8 cellular contexts compared by ENCODE assay signal in genomic region chr2:189673661-189674373, GRCh38. TPM values are rescaled to one million over a fixed set of nuclear protein-coding genes. Genes with fewer than 3 reads are reported as not detected.
DNase-seq lines count a peak whose midpoint lies in the region; ATAC-seq, FAIRE-seq and TF ChIP-seq lines count a peak whose summit lies in the region.

No MANE protein-coding gene starts in this region.

- no peak for TF ChIP-seq CTCF in BJ (IDR thresholded peaks at IDR 0.05; ENCODE audit: insufficient read depth, low read depth, low read length)
- no peak for TF ChIP-seq CTCF in GM12878 (IDR thresholded peaks at IDR 0.05 in 2 of 3, conservative IDR thresholded peaks at IDR 0.05 in 1 of 3; ENCODE audit: control insufficient read depth in 2 of 3, extremely low read depth in 1 of 3, insufficient read depth in 1 of 3, low read depth in 3 of 3, low read length in 3 of 3)
- TF ChIP-seq CTCF in left lung (IDR thresholded peaks at IDR 0.05): no peak
- TF ChIP-seq CTCF in transverse colon (IDR thresholded peaks at IDR 0.05): no peak

- peak overlapping the region; percentile 58 for H3K4me2 ChIP-seq in GM12878 (ENCODE audit: control insufficient read depth, insufficient read depth)

- no peaks in the 10 kb centered on the region for H3K27me3 ChIP-seq in BJ (ENCODE audit: control insufficient read depth, insufficient read depth, low read length)
- H3K27me3 ChIP-seq in GM12878 (replicated peaks in 1 of 2; ENCODE audit: control insufficient read depth in 2 of 2, insufficient read depth in 2 of 2, low read length in 1 of 2): no peaks in the 10 kb centered on the region
- H3K27me3 ChIP-seq in left lung: no peaks in the 10 kb centered on the region
- no peaks in the 10 kb centered on the region for H3K27me3 ChIP-seq in transverse colon

- TF ChIP-seq EP300 in GM12878 (IDR thresholded peaks at IDR 0.05; ENCODE audit: borderline replicate concordance in 1 of 2, control insufficient read depth in 1 of 2, low read depth in 2 of 2, low read length in 2 of 2) (no peak), transverse colon (IDR thresholded peaks at IDR 0.05; ENCODE audit: low read depth) (no peak)

- SMC1A ChIA-PET in GM12878 (lab: Charles Lee; ENCODE audit: uncharacterized antibody, unreplicated experiment): interaction anchor here (0.7 to 8.9 kb wide), 10 partner anchors 11 to 87 kb away, joined by 3 to 71 read pairs (median 5); partner anchors contain the start of gene ASNSD1

- H3K9me3 ChIP-seq in GM12878 (replicated peaks; ENCODE audit: control insufficient read depth, insufficient read depth, low read length) (peaks cover 4% of the 10 kb centered on the region), left lung (peaks cover 0 to 5% of the 10 kb centered on the region in 2 donors), transverse colon (no peaks in the 10 kb centered on the region)

- POLR2A ChIA-PET in BJ (lab: Charles Lee) (no interaction called here), GM12878 (lab: Charles Lee) (interaction anchor here (0.8 to 2.5 kb wide), 4 partner anchors 9 to 92 kb away, joined by 3 to 11 read pairs (median 8); partner anchors contain the start of gene ASNSD1)

- H4K20me1 ChIP-seq in GM12878 (ENCODE audit: control insufficient read depth, insufficient read depth): no peaks in the 10 kb centered on the region

- intact Hi-C loops in GM12878 (cut with micrococcal nuclease; ENCODE audit: unreplicated experiment): loop anchor here (1.0 to 2.0 kb wide), 2 partner anchors 13 to 25 kb away; partner anchors contain the start of gene ASNSD1
- intact Hi-C loops in left lung (cut with DNase I): no loop called here
- intact Hi-C loops in transverse colon (cut with DNase I; ENCODE audit: low total_unique reads): no loop called here

- TF ChIP-seq POLR2A in GM12878 (IDR thresholded peaks at IDR 0.05; ENCODE audit: low read depth, low read length) (no peak), transverse colon (IDR thresholded peaks at IDR 0.05) (no peak)

- H3K27ac ChIP-seq in GM12878 (ENCODE audit: control insufficient read depth, insufficient read depth) (peak overlapping the region; percentile 29; the same call in 1 of the 2 replicates), left lung (peak overlapping the region; percentile 93 to 97), transverse colon (peak overlapping the region; percentile 93 to 98 (median 94))

- H3K36me3 ChIP-seq in BJ (ENCODE audit: control insufficient read depth, insufficient read depth, low read length) (no peaks in the 10 kb centered on the region), GM12878 (ENCODE audit: control insufficient read depth in 2 of 2, insufficient read depth in 2 of 2, low read length in 1 of 2) (peaks cover 1 to 6% of the 10 kb centered on the region in 2 experiments; a peak in 3 of 4 replicates), left lung (peaks cover 0 to 31% of the 10 kb centered on the region in 2 donors), transverse colon (peaks cover 0 to 7% (median 2%) of the 10 kb centered on the region in 4 donors)

- H3K4me1 ChIP-seq in GM12878 (ENCODE audit: control insufficient read depth, insufficient read depth, low read length) (peaks cover 3% of the 10 kb centered on the region; the same call in 1 of the 2 replicates), left lung (peaks cover 0 to 15% of the 10 kb centered on the region in 2 donors), transverse colon (peaks cover 8 to 22% (median 12%) of the 10 kb centered on the region in 4 donors)

- ATAC-seq in HG03139 (IDR thresholded peaks at IDR 0.05; ENCODE audit: unreplicated experiment) (peak; percentile 16), GM12878 (no peak), left lung (no peak)

- peak overlapping the region; percentile 52 for H3K4me3 ChIP-seq in BJ (ENCODE audit: low read depth, low read length)
- H3K4me3 ChIP-seq in GM12878: peak overlapping the region; percentile 76; the same call in 1 of the 2 replicates
- H3K4me3 ChIP-seq in left lung: peak overlapping the region; percentile 47 to 50
- H3K4me3 ChIP-seq in transverse colon: peak overlapping the region in 3 of 4 donors; percentile 47 to 82 (median 49)

- in situ Hi-C loops in GM12878 (cut with MboI): loop anchor here (5.0 kb wide), 1 partner anchor 393 kb away; no protein-coding TSS in a partner anchor
- in situ Hi-C loops in transverse colon (cut with MboI; ENCODE audit: low pct_ligation_motif_present in 1 of 4, low pct_unique_long_range_greater_than_20kb in 1 of 4, low sequenced_read_pairs in 3 of 4): loop anchor here in 2 of 4 donors (25.0 kb wide), 2 partner anchors 113 to 388 kb away; partner anchors contain the start of genes MSTN (in 1 of the 2), ORMDL1 (in 1 of the 2) and PMS1 (in 1 of the 2)

- peak overlapping the region; percentile 80; the same call in 1 of the 2 replicates for H3K9ac ChIP-seq in GM12878 (ENCODE audit: control insufficient read depth, insufficient read depth, low read length)

- RAD21 ChIA-PET in GM12878 (lab: Charles Lee; ENCODE audit: unreplicated experiment): interaction anchor here (0.9 to 2.2 kb wide), 7 partner anchors 9 to 89 kb away, joined by 3 to 10 read pairs (median 4); partner anchors contain the start of gene OSGEPL1

- H3K79me2 ChIP-seq in GM12878 (ENCODE audit: control insufficient read depth, insufficient read depth, low read length): no peaks in the 10 kb centered on the region

- DNase-seq in BJ (ENCODE audit: low read depth) (no peak), GM12878 (ENCODE audit: low read depth, low spot score) (no peak), left lung (peak in 1 of 2 donors; percentile 28), transverse colon (no peak), anterior cingulate cortex (lab: John Stamatoyannopoulos, UW) (no peak), AG20443 (ENCODE audit: low spot score) (no peak), NCI-H526 treated with DMSO at 0.1 percent for 48 hours (lab: John Stamatoyannopoulos, UW) (no peak)

- FAIRE-seq in GM12878 (lab: Jason Lieb, UNC): peak; percentile 62

- WGBS in GM12878 (ENCODE audit: insufficient coverage, insufficient replicate concordance, low lambda C conversion rate, missing lambda C conversion rate): 42% methylated on average over 12 of the region's 12 CpGs
- 40 to 70% methylated on average over 4 to 12 of the region's 12 CpGs for WGBS in transverse colon (ENCODE audit: low coverage in 1 of 2), 2 donors

- BruUV-seq in GM12878 (replicated peaks; lab: Mats Ljungman, UMichigan): no TSS peak

- CTCF ChIA-PET in BJ (lab: Yijun Ruan, JAX): interaction anchor here (0.6 to 7.9 kb wide), 11 partner anchors 10 to 647 kb away, joined by 3 to 76 read pairs (median 5); partner anchors contain the start of genes ASNSD1 and OSGEPL1
- CTCF ChIA-PET in GM12878 (lab: Yijun Ruan, JAX): interaction anchor here (0.6 to 11.5 kb wide), 17 partner anchors 10 to 415 kb away, joined by 3 to 163 read pairs (median 3); partner anchors contain the start of genes ASNSD1 and OSGEPL1

- no peak for TF ChIP-seq RAD21 in GM12878 (IDR thresholded peaks at IDR 0.05; ENCODE audit: insufficient read depth, low read depth, low read length)

- H2AFZ ChIP-seq in GM12878 (ENCODE audit: control insufficient read depth, low read depth, low read length): peak overlapping the region; percentile 93

TF ChIP-seq in GM12878, 131 proteins besides CTCF, POLR2A, EP300 and RAD21 (continues in another document):
- TF ChIP-seq IRF4 (IDR thresholded peaks at IDR 0.05; ENCODE audit: low read depth, low read length) (no peak), ESRRA (IDR thresholded peaks at IDR 0.05; ENCODE audit: low read length) (0 out of 2 replicates have a peak, but pooled peaks have one; percentile 13), TAF1 (IDR thresholded peaks at IDR 0.05; ENCODE audit: borderline replicate concordance, low read depth, low read length) (no peak)

RNA-seq across cellular contexts. Expression of gene ANKAR, which starts 0.7 kb away (rescaled TPM):
- polyA plus RNA-seq in BJ (2011; rRNA removed) (1.9 and 2.4 TPM in 2 replicates), GM12878 (2011; rRNA removed) (1.7 and 2.4 TPM in 2 replicates), GM12878 (2014; fragmentation: Illumina TruSeq; extraction: Trizol) (2.4 and 2.5 TPM in 2 replicates), GM12878 (2014; fragmentation: Nextera tagmentation; extraction: Ambion mirVana) (1 to 10 TPM; 1.3 to 2.9 TPM), GM12878 (2014; rRNA removed) (2.9 and 3.0 TPM in 2 replicates), GM12878 (2016; fragmentation: Nextera tagmentation; extraction: Ambion mirVana) (1 to 10 TPM; 1.9 to 3.3 TPM)
- 2.5 and 3.1 TPM in 2 replicates for polyA minus RNA-seq in BJ (2011; rRNA and poly(A)+ RNA removed)
- total RNA-seq in GM12878 (2013; cell fraction: nucleolus; rRNA removed): 19.2 and 21.8 TPM in 2 replicates
- total RNA-seq in GM12878 (2014; rRNA removed) (3.9 and 4.1 TPM in 2 replicates), GM12878 (2014; rRNA removed; fragmentation: Illumina TruSeq; extraction: Trizol) (4.2 and 5.2 TPM in 2 replicates), GM12878 (2021) (1.7 and 2.0 TPM in 2 replicates), left lung (1 to 10 TPM; 6.9 to 7.2 TPM), transverse colon (10 to 100 TPM in 3 of 4 donors, 1 to 10 TPM in 1; 6.0 to 25.7 (median 16.3) TPM)
- polyA plus RNA-seq in GM12878 (2011; ENCODE audit: low read depth): 0.87 TPM
- polyA plus RNA-seq in GM12878 (2011; cell fraction: cytosol; rRNA removed): 0.33 and 0.67 TPM in 2 replicates
- polyA plus RNA-seq in GM12878 (2011; cell fraction: nucleus; rRNA removed): 1.4 and 1.5 TPM in 2 replicates
- 1.5 and 1.7 TPM in 2 replicates for polyA plus RNA-seq in GM12878 (2012)
- 2.3 and 2.5 TPM in 2 replicates for polyA minus RNA-seq in GM12878 (2011; rRNA and poly(A)+ RNA removed)
- polyA minus RNA-seq in GM12878 (2011; cell fraction: cytosol; rRNA and poly(A)+ RNA removed): 0.40 and 1.4 TPM in 2 replicates
- 2.9 and 5.5 TPM in 2 replicates for polyA minus RNA-seq in GM12878 (2011; cell fraction: nucleus; rRNA and poly(A)+ RNA removed)

RNA-seq across cellular contexts. Expression of gene ASNSD1, which starts 12.6 kb away (rescaled TPM):
- polyA plus RNA-seq in BJ (2011; rRNA removed) (24.1 and 49.6 TPM in 2 replicates), GM12878 (2011; rRNA removed) (39.1 and 63.6 TPM in 2 replicates), GM12878 (2014; fragmentation: Illumina TruSeq; extraction: Trizol) (89.8 and 119 TPM in 2 replicates), GM12878 (2014; fragmentation: Nextera tagmentation; extraction: Ambion mirVana) (10 to 100 TPM; 70.1 to 74.1 TPM), GM12878 (2014; rRNA removed) (37.6 and 42.6 TPM in 2 replicates), GM12878 (2016; fragmentation: Nextera tagmentation; extraction: Ambion mirVana) (10 to 100 TPM; 77.4 to 82.1 TPM)
- polyA minus RNA-seq in BJ (2011; rRNA and poly(A)+ RNA removed): 8.4 and 9.9 TPM in 2 replicates
- 26.2 and 27.2 TPM in 2 replicates for total RNA-seq in GM12878 (2013; cell fraction: nucleolus; rRNA removed)
- total RNA-seq in GM12878 (2014; rRNA removed) (48.0 and 58.4 TPM in 2 replicates), GM12878 (2014; rRNA removed; fragmentation: Illumina TruSeq; extraction: Trizol) (71.5 and 79.3 TPM in 2 replicates), GM12878 (2021) (39.5 and 43.2 TPM in 2 replicates), left lung (10 to 100 TPM; 34.1 to 37.0 TPM), transverse colon (10 to 100 TPM; 11.3 to 35.2 (median 20.2) TPM)
- 42.4 TPM for polyA plus RNA-seq in GM12878 (2011; ENCODE audit: low read depth)
- polyA plus RNA-seq in GM12878 (2011; cell fraction: cytosol; rRNA removed): 12.1 and 12.3 TPM in 2 replicates
- polyA plus RNA-seq in GM12878 (2011; cell fraction: nucleus; rRNA removed): 16.0 and 17.7 TPM in 2 replicates
- polyA plus RNA-seq in GM12878 (2012): 32.1 and 32.6 TPM in 2 replicates
- polyA minus RNA-seq in GM12878 (2011; rRNA and poly(A)+ RNA removed): 24.7 and 31.5 TPM in 2 replicates
- 21.3 and 31.0 TPM in 2 replicates for polyA minus RNA-seq in GM12878 (2011; cell fraction: cytosol; rRNA and poly(A)+ RNA removed)
- polyA minus RNA-seq in GM12878 (2011; cell fraction: nucleus; rRNA and poly(A)+ RNA removed): 13.3 and 16.4 TPM in 2 replicates

Comparison
In these comparisons a context has a peak if more than half of its experiments do, and no peak if none do; other contexts are left out.
1. H3K27ac ChIP-seq: peak in every context shown above with its lines; median percentile 95 in left lung; 94 in transverse colon; 29 in GM12878.